9 cellular contexts compared by ENCODE assay signal in genomic region chr14:71523630-71524320, GRCh38.
A peak's percentile ranks its signal among the peaks of the same experiment; 100 is the strongest.
DNase-seq lines count a peak whose midpoint lies in the region; ATAC-seq and TF ChIP-seq lines count a peak whose summit lies in the region.
"Had no signal": no experiment of that assay in that cellular context is flagged by ENCODE, and none has a peak within 500 bp of the region (broad histone marks: within the 10 kb centered on the region; RNA-seq: fewer than 3 reads in every experiment).

No MANE protein-coding gene starts in this region.

- no peaks in the 10 kb centered on the region for H3K36me3 ChIP-seq in aorta (ENCODE audit: control insufficient read depth in 1 of 2, insufficient read depth in 2 of 2, low read length in 1 of 2)
- H3K36me3 ChIP-seq: heart right ventricle had no signal

- H3K4me1 ChIP-seq in aorta (ENCODE audit: control insufficient read depth in 1 of 2, insufficient read depth in 2 of 2, low read length in 2 of 2), result no peaks in the 10 kb centered on the region
- H3K4me1 ChIP-seq: heart right ventricle had no signal

- intact Hi-C loops in aorta (cut with DNase I), result no loop called here

- no peaks in the 10 kb centered on the region for H3K36me3 Mint-ChIP-seq in mesothelial cell of epicardium
- H3K36me3 Mint-ChIP-seq in naive thymus-derived CD8-positive, alpha-beta T cell, result peaks cover 0 to 13% (median 8%) of the 10 kb centered on the region in 3 donors

- no peak overlapping the region for H3K4me3 Mint-ChIP-seq in mesothelial cell of epicardium
- H3K4me3 Mint-ChIP-seq in naive thymus-derived CD8-positive, alpha-beta T cell, result no peak overlapping the region

- H3K4me1 Mint-ChIP-seq in mesothelial cell of epicardium, result peaks cover 24% of the 10 kb centered on the region
- peaks cover 2 to 35% (median 8%) of the 10 kb centered on the region in 4 donors for H3K4me1 Mint-ChIP-seq in naive thymus-derived CD8-positive, alpha-beta T cell

- 84 to 89% methylated on average over 2 of the region's 2 CpGs for WGBS in aorta, 2 donors

- ATAC-seq in GM18867 (IDR thresholded peaks at IDR 0.05; ENCODE audit: unreplicated experiment) (peak; percentile 74), GM21723 (IDR thresholded peaks at IDR 0.05; ENCODE audit: unreplicated experiment) (peak; percentile 83), HG03432 (IDR thresholded peaks at IDR 0.05; ENCODE audit: unreplicated experiment) (peak; percentile 89), aorta (ENCODE audit: low FRiP score) (no peak)
- ATAC-seq in naive thymus-derived CD8-positive, alpha-beta T cell, result no peak
- ATAC-seq: heart right ventricle had no signal

- no peaks in the 10 kb centered on the region for H3K9me3 ChIP-seq in aorta (ENCODE audit: control insufficient read depth, low read length)
- H3K9me3 ChIP-seq: heart right ventricle had no signal

- no peak for TF ChIP-seq CTCF in mesothelial cell of epicardium (IDR thresholded peaks at IDR 0.05; ENCODE audit: unreplicated experiment)

- H3K27me3 Mint-ChIP-seq in mesothelial cell of epicardium (ENCODE audit: low read depth), result no peaks in the 10 kb centered on the region
- no peaks in the 10 kb centered on the region for H3K27me3 Mint-ChIP-seq in naive thymus-derived CD8-positive, alpha-beta T cell

- peak overlapping the region; percentile 51 for H3K27ac Mint-ChIP-seq in mesothelial cell of epicardium
- H3K27ac Mint-ChIP-seq in naive thymus-derived CD8-positive, alpha-beta T cell, result peak overlapping the region in 1 of 10 donors; percentile 10

- no peaks in the 10 kb centered on the region for H3K27me3 ChIP-seq in aorta (ENCODE audit: control insufficient read depth in 1 of 2, insufficient read depth in 2 of 2, low read length in 1 of 2)
- H3K27me3 ChIP-seq: heart right ventricle had no signal

- POLR2A ChIA-PET in naive thymus-derived CD8-positive, alpha-beta T cell (lab: Charles Lee), result no interaction called here

- DNase-seq in mesothelial cell of epicardium (ENCODE audit: low spot score in 2 of 2, unreplicated experiment in 2 of 2), result no peak
- DNase-seq in naive thymus-derived CD8-positive, alpha-beta T cell, result no peak
- no peak for DNase-seq in OCI-M1 (lab: John Stamatoyannopoulos, UW)
- no peak for DNase-seq in NCI-H748 treated with DMSO at 0.1 percent for 48 hours (lab: John Stamatoyannopoulos, UW)
- DNase-seq in aorta, result no peak
- DNase-seq: heart right ventricle had no signal

- H3K4me3 ChIP-seq in aorta (ENCODE audit: low read length in 2 of 2), result no peak overlapping the region
- H3K4me3 ChIP-seq: heart right ventricle had no signal

- H3K9me3 Mint-ChIP-seq in mesothelial cell of epicardium, result no peaks in the 10 kb centered on the region
- H3K9me3 Mint-ChIP-seq in naive thymus-derived CD8-positive, alpha-beta T cell, result peaks cover 0 to 2% (median 0%) of the 10 kb centered on the region in 9 donors

- H3K27ac ChIP-seq in aorta (ENCODE audit: low read depth in 1 of 2, low read length in 2 of 2), result no peak overlapping the region
- H3K27ac ChIP-seq: heart right ventricle had no signal

Comparison
In these comparisons a context has a peak if more than half of its experiments do, and no peak if none do; other contexts are left out.
1. ATAC-seq: peak in GM18867 (single experiment), GM21723 (single experiment) and HG03432 (single experiment); none in naive thymus-derived CD8-positive, alpha-beta T cell (0 of 2) and aorta (single experiment).